ENCODE assay signal across 17 cellular contexts in the genomic region with DNA sequence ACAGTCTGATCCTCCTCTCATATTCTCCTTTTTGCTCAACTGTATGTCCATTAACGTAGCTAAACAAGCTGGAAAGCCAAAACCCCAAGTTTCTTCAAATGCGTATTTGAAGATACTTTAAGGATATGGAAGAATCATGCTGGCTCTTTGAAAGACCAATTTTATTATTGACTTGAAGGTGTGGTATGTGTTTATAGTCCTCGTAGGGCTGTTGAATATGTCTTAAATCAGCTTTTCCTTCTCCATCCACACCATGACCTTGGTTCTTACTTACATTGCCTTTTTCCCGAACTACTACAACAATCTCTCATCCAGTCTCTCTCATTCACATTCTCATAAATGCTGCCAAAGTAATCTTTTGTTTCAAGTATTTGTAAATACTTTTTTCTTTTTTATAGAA. TPM values are rescaled to one million over a fixed set of nuclear protein-coding genes. Genes with fewer than 3 reads are reported as not detected.
DNase-seq lines count a peak whose midpoint lies in the region; ATAC-seq and TF ChIP-seq lines count a peak whose summit lies in the region.
"Had no signal": no experiment of that assay in that cellular context is flagged by ENCODE, and none has a peak within 500 bp of the region (broad histone marks: within the 10 kb centered on the region; RNA-seq: fewer than 3 reads in every experiment).

No MANE protein-coding gene starts in this region.

- 63% methylated on average over 4 of the region's 4 CpGs for WGBS in hepatocyte (ENCODE audit: low lambda C conversion rate, missing lambda C conversion rate)

- H3K9me3 Mint-ChIP-seq in type B pancreatic cell: peaks cover 11% of the 10 kb centered on the region
- H3K9me3 Mint-ChIP-seq: CD4-positive, alpha-beta T cell; GM23338 had no signal

- peak overlapping the region; percentile 12 for H3K27ac Mint-ChIP-seq in T-helper 17 cell
- H3K27ac Mint-ChIP-seq in type B pancreatic cell: peak overlapping the region; percentile 76
- H3K27ac Mint-ChIP-seq: CD4-positive, alpha-beta T cell; GM23338 had no signal

- no peak for TF ChIP-seq CTCF in hepatocyte (IDR thresholded peaks at IDR 0.05; ENCODE audit: poor library complexity)
- TF ChIP-seq CTCF in type B pancreatic cell (conservative IDR thresholded peaks at IDR 0.05): no peak
- TF ChIP-seq CTCF in omental fat pad (IDR thresholded peaks at IDR 0.05): no peak

- H3K36me3 ChIP-seq in hepatocyte (replicated peaks; ENCODE audit: insufficient read depth, low read depth) (no peaks in the 10 kb centered on the region), mucosa of rectum (ENCODE audit: control insufficient read depth in 2 of 2, insufficient read depth in 2 of 2, low read length in 2 of 2) (no peaks in the 10 kb centered on the region)

- H3K27me3 Mint-ChIP-seq in T-helper 17 cell (peaks cover 4% of the 10 kb centered on the region), type B pancreatic cell (no peaks in the 10 kb centered on the region)
- H3K27me3 Mint-ChIP-seq: CD4-positive, alpha-beta T cell had no signal

- no peak overlapping the region for H3K4me2 ChIP-seq in hepatocyte
- H3K4me2 ChIP-seq: GM23338 had no signal

- H4K20me1 ChIP-seq in hepatocyte (ENCODE audit: insufficient read depth, poor library complexity, severe bottlenecking): no peaks in the 10 kb centered on the region

- no peak overlapping the region for H3K4me3 ChIP-seq in hepatocyte
- H3K4me3 ChIP-seq in mucosa of rectum (ENCODE audit: low read length in 2 of 2): peak overlapping the region; percentile 33 to 51
- H3K4me3 ChIP-seq: GM23338 had no signal

- peak overlapping the region; percentile 50 for H3K27ac ChIP-seq in hepatocyte
- peak overlapping the region; percentile 64 to 81 for H3K27ac ChIP-seq in mucosa of rectum (ENCODE audit: low read depth in 2 of 2, low read length in 2 of 2)
- H3K27ac ChIP-seq: C4-2B, HL-60 had no signal

- no peaks in the 10 kb centered on the region for H3K9me2 ChIP-seq in hepatocyte (replicated peaks; ENCODE audit: insufficient read depth)

- H3K4me3 Mint-ChIP-seq in T-helper 17 cell (no peak overlapping the region), type B pancreatic cell (peak overlapping the region; percentile 20)
- H3K4me3 Mint-ChIP-seq: CD4-positive, alpha-beta T cell; GM23338 had no signal

- H3K79me2 ChIP-seq in hepatocyte: no peaks in the 10 kb centered on the region

- H2AFZ ChIP-seq in hepatocyte: no peak overlapping the region
- H2AFZ ChIP-seq: GM23338 had no signal

- no peaks in the 10 kb centered on the region for H3K9me3 ChIP-seq in T-helper 17 cell (ENCODE audit: control insufficient read depth, low read length, poor library complexity, severe bottlenecking)
- H3K9me3 ChIP-seq in hepatocyte (ENCODE audit: low read depth): no peaks in the 10 kb centered on the region
- H3K9me3 ChIP-seq in mucosa of rectum (ENCODE audit: control insufficient read depth in 2 of 2, low read length in 2 of 2): no peaks in the 10 kb centered on the region
- H3K9me3 ChIP-seq: Caco-2 had no signal

- H3K9ac ChIP-seq in mucosa of rectum (ENCODE audit: low read depth in 1 of 2, low read length in 2 of 2): no peak overlapping the region

- H3K4me1 Mint-ChIP-seq in T-helper 17 cell (no peaks in the 10 kb centered on the region), type B pancreatic cell (ENCODE audit: unreplicated experiment) (peaks cover 35% of the 10 kb centered on the region)

- H3K4me1 ChIP-seq in hepatocyte (ENCODE audit: insufficient read depth) (peaks cover 23% of the 10 kb centered on the region), mucosa of rectum (ENCODE audit: control insufficient read depth in 2 of 2, insufficient read depth in 2 of 2, low read length in 2 of 2) (peaks cover 15 to 16% of the 10 kb centered on the region in 2 donors)
- H3K4me1 ChIP-seq: Caco-2 had no signal

- H3K27me3 ChIP-seq in hepatocyte (no peaks in the 10 kb centered on the region), mucosa of rectum (ENCODE audit: control insufficient read depth in 2 of 2, insufficient read depth in 2 of 2, low read length in 2 of 2) (no peaks in the 10 kb centered on the region)

- ATAC-seq in T-helper 17 cell (no peak), omental fat pad (ENCODE audit: low FRiP score) (no peak)
- ATAC-seq: GM23338 had no signal

- H3K36me3 Mint-ChIP-seq in T-helper 17 cell (ENCODE audit: low read depth): no peaks in the 10 kb centered on the region
- peaks cover 4% of the 10 kb centered on the region for H3K36me3 Mint-ChIP-seq in type B pancreatic cell

- DNase-seq in T-helper 17 cell (no peak), hepatocyte (ENCODE audit: low spot score) (no peak), type B pancreatic cell (ENCODE audit: extremely low spot score, unreplicated experiment) (no peak), omental fat pad (ENCODE audit: low spot score) (no peak), NCI-H446 treated with DMSO at 0.1 percent for 48 hours (lab: John Stamatoyannopoulos, UW) (no peak), dedifferentiated amniotic fluid mesenchymal stem cell (ENCODE audit: extremely low spot score) (no peak), SHP77 (lab: John Stamatoyannopoulos, UW) (no peak)
- DNase-seq: ACHN; AML-193; Caco-2; CD4-positive, alpha-beta T cell; HCEC 1CT; IMR-90 had no signal

RNA-seq across cellular contexts. Expression of gene THUMPD3, which starts 19.7 kb away (rescaled TPM):
- total RNA-seq in T-helper 17 cell (10 to 100 TPM; 36.9 to 50.3 TPM), hepatocyte (20.7 and 22.7 TPM in 2 replicates), type B pancreatic cell (ENCODE audit: low replicate concordance) (56.8 and 59.2 TPM in 2 replicates), omental fat pad (10 to 100 TPM; 17.2 to 30.0 (median 20.2) TPM)
- polyA plus RNA-seq in hepatocyte: 16.3 and 17.3 TPM in 2 replicates

RNA-seq across cellular contexts. Expression of gene SETD5, which starts 54.3 kb away (rescaled TPM):
- total RNA-seq in T-helper 17 cell: 100 to 1,000 TPM; 103 to 105 TPM
- total RNA-seq in hepatocyte: 69.8 and 75.2 TPM in 2 replicates
- 110 and 119 TPM in 2 replicates for polyA plus RNA-seq in hepatocyte
- 153 and 192 TPM in 2 replicates for total RNA-seq in type B pancreatic cell (ENCODE audit: low replicate concordance)
- 100 to 1,000 TPM in 2 of 4 donors, 10 to 100 TPM in 2; 86.4 to 120 (median 99.3) TPM for total RNA-seq in omental fat pad
